Comparison of ENCODE assay signal across 8 cellular contexts in the genomic region with DNA sequence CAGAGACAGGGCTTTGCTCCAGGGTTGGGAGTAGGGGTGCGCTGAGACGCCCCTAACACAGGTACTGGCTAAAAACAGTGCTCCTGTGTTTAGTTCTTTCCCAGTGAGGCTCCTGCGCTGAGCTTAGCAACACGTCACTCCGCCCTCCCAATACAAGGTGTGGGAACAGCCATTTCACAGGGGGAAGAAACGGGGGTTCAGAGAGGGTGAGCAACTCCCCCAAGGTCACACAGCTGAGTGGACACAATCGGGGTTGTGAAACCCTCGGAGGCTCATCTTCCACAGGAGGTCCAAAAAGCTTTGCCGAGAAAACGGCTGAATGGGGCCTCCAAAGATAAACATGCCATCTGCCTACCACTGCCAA. TPM values are rescaled to one million over a fixed set of nuclear protein-coding genes. Genes with fewer than 3 reads are reported as not detected.
DNase-seq lines count a peak whose midpoint lies in the region; ATAC-seq and TF ChIP-seq lines count a peak whose summit lies in the region.

No MANE protein-coding gene starts in this region.

- H3K4me1 ChIP-seq in iPS-18a (ENCODE audit: control insufficient read depth, low read depth, low read length) (peaks cover 16% of the 10 kb centered on the region), thoracic aorta (ENCODE audit: control insufficient read depth in 1 of 2, low read depth in 2 of 2) (peaks cover 9 to 25% of the 10 kb centered on the region in 2 donors)

- peaks cover 3% of the 10 kb centered on the region for H3K36me3 ChIP-seq in iPS-18a (ENCODE audit: control insufficient read depth, low read depth, low read length)
- H3K36me3 ChIP-seq in thoracic aorta = peaks cover 3% of the 10 kb centered on the region

- DNase-seq in activated naive CD4-positive, alpha-beta T cell treated with anti-CD3 and anti-CD28 coated beads for 36 hours = peak; percentile 58
- no peak for DNase-seq in activated naive CD4-positive, alpha-beta T cell (lab: John Stamatoyannopoulos, UW)
- DNase-seq in activated CD4-positive, alpha-beta T cell treated with anti-CD3 and anti-CD28 coated beads, Interleukin-2, amount 50 U/mL, for 48 hours = peak; percentile 21 to 37
- DNase-seq in thoracic aorta (ENCODE audit: low spot score) (no peak), RPMI8226 (no peak), COLO829 (ENCODE audit: low spot score) (no peak), GM19240 (ENCODE audit: insufficient read length, low spot score) (no peak)

- H3K27me3 Mint-ChIP-seq in activated naive CD4-positive, alpha-beta T cell treated with anti-CD3 and anti-CD28 coated beads for 36 hours (ENCODE audit: low read depth) = no peaks in the 10 kb centered on the region

- H3K27me3 ChIP-seq in iPS-18a (ENCODE audit: control insufficient read depth, insufficient read depth, low read length) (peaks cover 12% of the 10 kb centered on the region), thoracic aorta (replicated peaks; ENCODE audit: insufficient read depth) (no peaks in the 10 kb centered on the region)

- H3K9ac ChIP-seq in iPS-18a (ENCODE audit: low read length) = peak overlapping the region; percentile 33

- H3K4me3 Mint-ChIP-seq in activated naive CD4-positive, alpha-beta T cell treated with anti-CD3 and anti-CD28 coated beads for 36 hours = peak overlapping the region; percentile 81

- H3K4me1 Mint-ChIP-seq in activated naive CD4-positive, alpha-beta T cell treated with anti-CD3 and anti-CD28 coated beads for 36 hours (ENCODE audit: low read depth) = peaks cover 15% of the 10 kb centered on the region

- H3K9me3 Mint-ChIP-seq in activated naive CD4-positive, alpha-beta T cell treated with anti-CD3 and anti-CD28 coated beads for 36 hours = no peaks in the 10 kb centered on the region

- H3K9me3 ChIP-seq in iPS-18a (ENCODE audit: control insufficient read depth, low read depth, low read length) (no peaks in the 10 kb centered on the region), thoracic aorta (no peaks in the 10 kb centered on the region)

- H3K27ac ChIP-seq in iPS-18a (ENCODE audit: low read length) = no peak overlapping the region
- H3K27ac ChIP-seq in thoracic aorta = no peak overlapping the region

- no peak for ATAC-seq in thoracic aorta (ENCODE audit: insufficient number of reproducible peaks, low FRiP score, low read depth)

- intact Hi-C loops in activated naive CD4-positive, alpha-beta T cell treated with anti-CD3 and anti-CD28 coated beads for 36 hours (cut with micrococcal nuclease) = loop anchor here (1.0 to 5.0 kb wide), 6 partner anchors 18 to 369 kb away; partner anchors contain the start of genes ARPC4, CRELD1, FANCD2 and SEC13

- no peak for TF ChIP-seq CTCF in thoracic aorta (IDR thresholded peaks at IDR 0.05)

- CTCF ChIA-PET in activated naive CD4-positive, alpha-beta T cell treated with anti-CD3 and anti-CD28 coated beads for 36 hours (lab: Charles Lee) = interaction anchor here (0.8 to 2.9 kb wide), 7 partner anchors 9 to 225 kb away, joined by 3 to 14 read pairs (median 3); partner anchors contain the start of genes CRELD1 and RPUSD3

- H3K4me3 ChIP-seq in iPS-18a (ENCODE audit: low read length) (peak overlapping the region; percentile 78), thoracic aorta (peak overlapping the region; percentile 80)

- no peaks in the 10 kb centered on the region for H3K36me3 Mint-ChIP-seq in activated naive CD4-positive, alpha-beta T cell treated with anti-CD3 and anti-CD28 coated beads for 36 hours (ENCODE audit: low read depth)

- H3K27ac Mint-ChIP-seq in activated naive CD4-positive, alpha-beta T cell treated with anti-CD3 and anti-CD28 coated beads for 36 hours = peak overlapping the region; percentile 86

RNA-seq across cellular contexts. Expression of gene PRRT3, which starts 0.6 kb away (rescaled TPM):
- total RNA-seq in activated naive CD4-positive, alpha-beta T cell treated with anti-CD3 and anti-CD28 coated beads for 36 hours = 1 to 10 TPM; 5.8 to 6.7 TPM
- total RNA-seq in thoracic aorta = 1 to 10 TPM; 3.3 to 5.8 TPM

RNA-seq across cellular contexts. Expression of gene CRELD1, which starts 17.9 kb away (rescaled TPM):
- 10 to 100 TPM; 15.7 to 19.9 TPM for total RNA-seq in activated naive CD4-positive, alpha-beta T cell treated with anti-CD3 and anti-CD28 coated beads for 36 hours
- total RNA-seq in thoracic aorta = 10 to 100 TPM; 37.2 to 37.4 TPM

RNA-seq across cellular contexts. Expression of gene IL17RC, which starts 34.7 kb away (rescaled TPM):
- under 1 TPM; 0.21 to 0.44 TPM for total RNA-seq in activated naive CD4-positive, alpha-beta T cell treated with anti-CD3 and anti-CD28 coated beads for 36 hours
- 10 to 100 TPM; 52.2 to 59.4 TPM for total RNA-seq in thoracic aorta

RNA-seq across cellular contexts. Expression of gene EMC3, which starts 35.1 kb away (rescaled TPM):
- total RNA-seq in activated naive CD4-positive, alpha-beta T cell treated with anti-CD3 and anti-CD28 coated beads for 36 hours = 10 to 100 TPM; 28.4 to 32.0 TPM
- 10 to 100 TPM; 37.0 to 50.2 TPM for total RNA-seq in thoracic aorta

RNA-seq across cellular contexts. Expression of gene IL17RE, which starts 48.9 kb away (rescaled TPM):
- under 1 TPM; 0.24 to 0.25 TPM for total RNA-seq in activated naive CD4-positive, alpha-beta T cell treated with anti-CD3 and anti-CD28 coated beads for 36 hours
- total RNA-seq in thoracic aorta = 10 to 100 TPM in 1 of 2 donors, 1 to 10 TPM in 1; 5.7 to 11.9 TPM

Comparison
In these comparisons a context has a peak if more than half of its experiments do, and no peak if none do; other contexts are left out.
1. DNase-seq: peak in activated naive CD4-positive, alpha-beta T cell treated with anti-CD3 and anti-CD28 coated beads for 36 hours (single experiment) and activated CD4-positive, alpha-beta T cell treated with anti-CD3 and anti-CD28 coated beads, Interleukin-2, amount 50 U/mL, for 48 hours (2 of 2); none in activated naive CD4-positive, alpha-beta T cell (0 of 4), thoracic aorta (single experiment), RPMI8226 (single experiment), COLO829 (single experiment) and GM19240 (single experiment).
2. RNA of gene IL17RC, which starts 34.7 kb away (total RNA-seq): 52.2 to 59.4 TPM in thoracic aorta; 0.21 to 0.44 TPM in activated naive CD4-positive, alpha-beta T cell treated with anti-CD3 and anti-CD28 coated beads for 36 hours; every median in the first group is over 10 times any median in the second.